Comparison of ENCODE assay signal across 11 cellular contexts in genomic region chr13:48600374-48601364, GRCh38. TPM values are rescaled to one million over a fixed set of nuclear protein-coding genes. Genes with fewer than 3 reads are reported as not detected.
DNase-seq lines count a peak whose midpoint lies in the region; ATAC-seq, FAIRE-seq and TF ChIP-seq lines count a peak whose summit lies in the region.
"Had no signal": no experiment of that assay in that cellular context is flagged by ENCODE, and none has a peak within 500 bp of the region (broad histone marks: within the 10 kb centered on the region; RNA-seq: fewer than 3 reads in every experiment).

No MANE protein-coding gene starts in this region.

- H3K27me3 ChIP-seq in endothelial cell of umbilical vein (ENCODE audit: control insufficient read depth in 2 of 2, insufficient read depth in 2 of 2, low read length in 2 of 2) = peaks cover 5 to 7% of the 10 kb centered on the region in 2 experiments

- peak overlapping the region; percentile 27 for H3K27ac ChIP-seq in endothelial cell of umbilical vein (ENCODE audit: insufficient read depth, low read depth, low read length)
- H3K27ac ChIP-seq: foreskin keratinocyte had no signal

- H3K9ac ChIP-seq in endothelial cell of umbilical vein (replicated peaks; ENCODE audit: extremely low read depth, insufficient read depth, low read length) = no peak overlapping the region

- no peaks in the 10 kb centered on the region for H3K27me3 Mint-ChIP-seq in CD14-positive monocyte (ENCODE audit: low read depth in 3 of 3)

- FAIRE-seq in endothelial cell of umbilical vein (lab: Jason Lieb, UNC) = peak; percentile 62

- DNase-seq in Daoy (ENCODE audit: low read depth) = peak; percentile 44
- DNase-seq in NCI-H226 = peak; percentile 92
- peak; percentile 98 for DNase-seq in endothelial cell of umbilical vein (ENCODE audit: low read depth, low spot score)
- DNase-seq in non-pigmented ciliary epithelial cell (ENCODE audit: low read depth) = peak; percentile 59
- DNase-seq in NCI-H146 treated with DMSO at 0.1 percent for 48 hours (lab: John Stamatoyannopoulos, UW; ENCODE audit: unreplicated experiment) = no peak
- DNase-seq in CD14-positive monocyte (ENCODE audit: low spot score) = no peak
- DNase-seq: activated CD4-positive, alpha-beta T cell treated with anti-CD3 and anti-CD28 coated beads for 4 hours; amygdala had no signal

- H3K4me3 ChIP-seq in endothelial cell of umbilical vein (replicated peaks in 1 of 3; ENCODE audit: insufficient read depth in 1 of 3, low read depth in 1 of 3, low read length in 3 of 3) = no peak overlapping the region

- BruUV-seq in endothelial cell of umbilical vein (replicated peaks; lab: Mats Ljungman, UMichigan) = TSS peak; percentile 40

- H2AFZ ChIP-seq in endothelial cell of umbilical vein (ENCODE audit: low read depth, low read length) = peak overlapping the region; percentile 63

- ATAC-seq in GM19463 (IDR thresholded peaks at IDR 0.05; ENCODE audit: unreplicated experiment) (no peak), GM19395 (IDR thresholded peaks at IDR 0.05; ENCODE audit: unreplicated experiment) (no peak)
- ATAC-seq: foreskin keratinocyte had no signal

- H3K36me3 ChIP-seq in endothelial cell of umbilical vein (ENCODE audit: control insufficient read depth in 2 of 2, extremely low read depth in 1 of 2, insufficient read depth in 2 of 2, low read length in 2 of 2) = no peaks in the 10 kb centered on the region

- CTCF ChIA-PET in endothelial cell of umbilical vein (lab: Charles Lee) = interaction anchor here (0.6 to 9.7 kb wide), 7 partner anchors 21 to 267 kb away, joined by 3 to 131 read pairs (median 4); no protein-coding TSS in a partner anchor

- H3K4me1 ChIP-seq in endothelial cell of umbilical vein (ENCODE audit: control insufficient read depth, extremely low read depth, insufficient read depth, low read length) = peaks cover 15% of the 10 kb centered on the region
- H3K4me1 ChIP-seq: foreskin keratinocyte had no signal

- H3K4me2 ChIP-seq in endothelial cell of umbilical vein (ENCODE audit: insufficient read depth, low read length) = peak overlapping the region; percentile 35

- peaks cover 1% of the 10 kb centered on the region for H3K4me1 Mint-ChIP-seq in CD14-positive monocyte

- no peaks in the 10 kb centered on the region for H3K9me3 ChIP-seq in endothelial cell of umbilical vein (replicated peaks; ENCODE audit: control insufficient read depth, insufficient read depth, low read length)

- no peaks in the 10 kb centered on the region for H3K36me3 Mint-ChIP-seq in CD14-positive monocyte

- H3K9me3 Mint-ChIP-seq in CD14-positive monocyte = peaks cover 3 to 10% (median 7%) of the 10 kb centered on the region in 7 donors

- H3K27ac Mint-ChIP-seq in CD14-positive monocyte = no peak overlapping the region

- no peak for TF ChIP-seq POLR2A in endothelial cell of umbilical vein (IDR thresholded peaks at IDR 0.05; ENCODE audit: low read depth, low read length)

- no peaks in the 10 kb centered on the region for H3K79me2 ChIP-seq in endothelial cell of umbilical vein (ENCODE audit: control insufficient read depth, insufficient read depth, low read length)

- H3K9me1 ChIP-seq in endothelial cell of umbilical vein (replicated peaks; ENCODE audit: control insufficient read depth, extremely low read depth, insufficient read depth, low read length) = no peaks in the 10 kb centered on the region

- dilution Hi-C loops in endothelial cell of umbilical vein (cut with MboI; ENCODE audit: extremely low pct_ligation_motif_present, low sequenced_read_pairs) = no loop called here

- no peaks in the 10 kb centered on the region for H4K20me1 ChIP-seq in endothelial cell of umbilical vein (replicated peaks; ENCODE audit: control insufficient read depth, extremely low read depth, insufficient read depth, low read length)

- no peak for TF ChIP-seq CTCF in endothelial cell of umbilical vein (IDR thresholded peaks at IDR 0.05; ENCODE audit: extremely low read depth in 1 of 2, insufficient read depth in 1 of 2, low read depth in 1 of 2, low read length in 2 of 2)
- no peak for TF ChIP-seq CTCF in CD14-positive monocyte (IDR thresholded peaks at IDR 0.05)

- intact Hi-C loops in endothelial cell of umbilical vein (cut with micrococcal nuclease) = loop anchor here (1.0 kb wide), 2 partner anchors 26 to 169 kb away; no protein-coding TSS in a partner anchor
- intact Hi-C loops in CD14-positive monocyte (cut with micrococcal nuclease) = no loop called here

- POLR2A ChIA-PET in endothelial cell of umbilical vein (lab: Charles Lee) = interaction anchor here (0.6 to 1.0 kb wide), 3 partner anchors 25 to 563 kb away, joined by 3 to 6 read pairs (median 5); no protein-coding TSS in a partner anchor

- H3K4me3 Mint-ChIP-seq in CD14-positive monocyte = no peak overlapping the region

TF ChIP-seq in endothelial cell of umbilical vein, 7 proteins besides CTCF, POLR2A, EP300 and RAD21:
- no peak for TF ChIP-seq MYC (IDR thresholded peaks at IDR 0.05; ENCODE audit: low read depth, low read length)
- TF ChIP-seq JUN (IDR thresholded peaks at IDR 0.05; ENCODE audit: borderline replicate concordance, insufficient read depth, insufficient read length, low read depth) = peak; percentile 73
TF ChIP-seq in endothelial cell of umbilical vein: peak in this region for 1.

RNA-seq across cellular contexts. Expression of gene CYSLTR2, which starts 53.1 kb away (rescaled TPM):
- not detected in 2 replicates for total RNA-seq in Daoy (2014; rRNA removed; shearing (Covaris generic))
- total RNA-seq in endothelial cell of umbilical vein = 0.16 and 0.31 TPM in 2 replicates
- polyA plus RNA-seq in endothelial cell of umbilical vein (0.05 and 0.10 TPM in 2 replicates), CD14-positive monocyte (1 to 10 TPM; 1.9 to 4.1 TPM)
- polyA plus RNA-seq in endothelial cell of umbilical vein (2011; cell fraction: cytosol; rRNA removed) = 0.03 and 0.04 TPM in 2 replicates
- polyA plus RNA-seq in endothelial cell of umbilical vein (2011; cell fraction: nucleus; rRNA removed) = 0.20 and 0.25 TPM in 2 replicates
- 0.07 TPM in 1 of 2 replicates, not detected in the other for polyA plus RNA-seq in endothelial cell of umbilical vein (2012)
- polyA minus RNA-seq in endothelial cell of umbilical vein = 0.17 and 0.28 TPM in 2 replicates
- not detected for polyA minus RNA-seq in endothelial cell of umbilical vein (2011; cell fraction: cytosol; rRNA and poly(A)+ RNA removed)
- polyA minus RNA-seq in endothelial cell of umbilical vein (2011; cell fraction: nucleus; rRNA and poly(A)+ RNA removed) = 0.14 and 0.19 TPM in 2 replicates
- total RNA-seq: foreskin keratinocyte had no signal
- polyA plus RNA-seq: foreskin keratinocyte had no signal

Comparison
In these comparisons a context has a peak if more than half of its experiments do, and no peak if none do; other contexts are left out.
1. DNase-seq: peak in Daoy (single experiment), NCI-H226 (single experiment), endothelial cell of umbilical vein (single experiment) and non-pigmented ciliary epithelial cell (single experiment); none in NCI-H146 treated with DMSO at 0.1 percent for 48 hours (single experiment) and CD14-positive monocyte (single experiment).